Comparison of ENCODE assay signal across 22 cellular contexts in the genomic region with DNA sequence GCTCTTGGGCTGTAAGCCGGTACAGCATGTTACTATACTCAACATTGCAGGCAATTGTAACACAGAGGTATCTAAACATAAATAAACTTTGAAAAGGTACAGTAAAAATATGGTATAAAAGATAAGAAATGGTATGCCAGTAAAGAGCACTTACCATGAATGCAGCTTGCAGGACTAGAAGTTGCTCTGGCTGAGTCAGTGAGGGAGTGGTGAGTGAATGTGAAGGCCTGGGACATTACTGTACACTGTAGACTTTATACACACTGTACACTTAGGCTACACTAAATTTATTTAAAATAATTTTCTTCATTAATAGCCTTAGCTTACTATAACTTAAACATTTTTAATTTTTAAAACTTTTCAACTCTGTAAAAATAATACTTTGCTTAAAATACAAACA.
"Had no signal": no experiment of that assay in that cellular context is flagged by ENCODE, and none has a peak within 500 bp of the region (broad histone marks: within the 10 kb centered on the region; RNA-seq: fewer than 3 reads in every experiment).

No MANE protein-coding gene starts in this region.

- FAIRE-seq: endothelial cell of umbilical vein had no signal

- DNase-seq: activated CD4-positive, alpha-beta memory T cell treated with anti-CD3 and anti-CD28 coated beads, Interleukin-2, amount 10 ng/mL, durations not matched to agents 7 days and 5 days; activated CD4-positive, alpha-beta T cell treated with anti-CD3 and anti-CD28 coated beads for 48 hours; activated CD4-positive, CD25-positive, alpha-beta regulatory T cell; activated CD8-positive, alpha-beta memory T cell treated with anti-CD3 and anti-CD28 coated beads, Interleukin-2, amount 10 ng/mL, durations not matched to agents 7 days and 5 days; activated naive CD4-positive, alpha-beta T cell; activated naive CD8-positive, alpha-beta T cell treated with anti-CD3 and anti-CD28 coated beads, Interleukin-2, amount 10 ng/mL, durations not matched to agents 7 days and 5 days; aorta; effector memory CD4-positive, alpha-beta T cell; heart right ventricle; immature natural killer cell; mesenchymal stem cell; mucosa of descending colon; naive B cell; right cardiac atrium; stimulated activated naive CD8-positive, alpha-beta T cell treated with anti-CD3 and anti-CD28 coated beads, Interleukin-15, Interleukin-2, amounts not matched to agents 100 U/mL and 50 U/mL, for 24 hours had no signal

- H3K27me3 ChIP-seq: heart right ventricle, tibial nerve had no signal

- H3K36me3 ChIP-seq: heart right ventricle, tibial nerve had no signal

- H3K4me3 Mint-ChIP-seq: activated CD4-positive, alpha-beta memory T cell treated with anti-CD3 and anti-CD28 coated beads, Interleukin-2, amount 10 ng/mL, durations not matched to agents 7 days and 5 days; activated CD8-positive, alpha-beta memory T cell treated with anti-CD3 and anti-CD28 coated beads, Interleukin-2, amount 10 ng/mL, durations not matched to agents 7 days and 5 days; activated naive CD8-positive, alpha-beta T cell treated with anti-CD3 and anti-CD28 coated beads, Interleukin-2, amount 10 ng/mL, durations not matched to agents 7 days and 5 days; dendritic cell treated with granulocyte-macrophage colony-stimulating factor and Interleukin-4, amounts not matched to agents 40 ng/mL and 50 ng/mL, for 4 days; immature natural killer cell; naive B cell; neural crest cell; T-helper 2 cell treated with Interferon-gamma antibody and Interleukin-4, amounts not matched to agents 5 μg/mL and 100 μg/mL, for 36 hours had no signal

- ATAC-seq: activated CD8-positive, alpha-beta memory T cell treated with anti-CD3 and anti-CD28 coated beads, Interleukin-2, amount 10 ng/mL, durations not matched to agents 7 days and 5 days; heart right ventricle; mucosa of descending colon; right cardiac atrium; stimulated activated naive CD8-positive, alpha-beta T cell treated with anti-CD3 and anti-CD28 coated beads, Interleukin-15, Interleukin-2, amounts not matched to agents 100 U/mL and 50 U/mL, for 24 hours had no signal

- H3K27ac Mint-ChIP-seq: activated CD4-positive, alpha-beta memory T cell treated with anti-CD3 and anti-CD28 coated beads, Interleukin-2, amount 10 ng/mL, durations not matched to agents 7 days and 5 days; activated CD8-positive, alpha-beta memory T cell treated with anti-CD3 and anti-CD28 coated beads, Interleukin-2, amount 10 ng/mL, durations not matched to agents 7 days and 5 days; activated naive CD8-positive, alpha-beta T cell treated with anti-CD3 and anti-CD28 coated beads, Interleukin-2, amount 10 ng/mL, durations not matched to agents 7 days and 5 days; dendritic cell treated with granulocyte-macrophage colony-stimulating factor and Interleukin-4, amounts not matched to agents 40 ng/mL and 50 ng/mL, for 4 days; immature natural killer cell; naive B cell; progenitor cell of endocrine pancreas; T-helper 2 cell treated with Interferon-gamma antibody and Interleukin-4, amounts not matched to agents 5 μg/mL and 100 μg/mL, for 36 hours had no signal

- H3K27ac ChIP-seq: heart right ventricle, skin epidermis, tibial nerve had no signal

- H3K9me3 Mint-ChIP-seq: activated CD4-positive, alpha-beta memory T cell treated with anti-CD3 and anti-CD28 coated beads, Interleukin-2, amount 10 ng/mL, durations not matched to agents 7 days and 5 days; T-helper 2 cell treated with Interferon-gamma antibody and Interleukin-4, amounts not matched to agents 5 μg/mL and 100 μg/mL, for 36 hours had no signal

- H3K4me1 ChIP-seq: heart right ventricle, tibial nerve had no signal

- H3K9me3 ChIP-seq: tibial nerve had no signal

- H3K36me3 Mint-ChIP-seq: activated CD8-positive, alpha-beta memory T cell treated with anti-CD3 and anti-CD28 coated beads, Interleukin-2, amount 10 ng/mL, durations not matched to agents 7 days and 5 days; naive B cell had no signal

- H3K27me3 Mint-ChIP-seq: activated CD4-positive, alpha-beta memory T cell treated with anti-CD3 and anti-CD28 coated beads, Interleukin-2, amount 10 ng/mL, durations not matched to agents 7 days and 5 days; dendritic cell treated with granulocyte-macrophage colony-stimulating factor and Interleukin-4, amounts not matched to agents 40 ng/mL and 50 ng/mL, for 4 days; progenitor cell of endocrine pancreas had no signal

- H3K4me1 Mint-ChIP-seq: activated CD4-positive, alpha-beta memory T cell treated with anti-CD3 and anti-CD28 coated beads, Interleukin-2, amount 10 ng/mL, durations not matched to agents 7 days and 5 days; activated CD8-positive, alpha-beta memory T cell treated with anti-CD3 and anti-CD28 coated beads, Interleukin-2, amount 10 ng/mL, durations not matched to agents 7 days and 5 days; activated naive CD8-positive, alpha-beta T cell treated with anti-CD3 and anti-CD28 coated beads, Interleukin-2, amount 10 ng/mL, durations not matched to agents 7 days and 5 days; immature natural killer cell; neural crest cell had no signal

- H3K4me3 ChIP-seq: heart right ventricle, mucosa of descending colon, skin epidermis, tibial nerve had no signal
